ENCODE assay signal across 8 cellular contexts in genomic region chr15:82570721-82571519, GRCh38. TPM values are rescaled to one million over a fixed set of nuclear protein-coding genes. Genes with fewer than 3 reads are reported as not detected.
DNase-seq lines count a peak whose midpoint lies in the region; ATAC-seq and TF ChIP-seq lines count a peak whose summit lies in the region.
"Had no signal": no experiment of that assay in that cellular context is flagged by ENCODE, and none has a peak within 500 bp of the region (broad histone marks: within the 10 kb centered on the region; RNA-seq: fewer than 3 reads in every experiment).

No MANE protein-coding gene starts in this region.

- TF ChIP-seq CTCF in astrocyte of the spinal cord (IDR thresholded peaks at IDR 0.05; ENCODE audit: low read depth, low read length) (no peak), lower lobe of right lung (IDR thresholded peaks at IDR 0.05) (no peak), spleen (IDR thresholded peaks at IDR 0.05 in 8 of 11, conservative IDR thresholded peaks at IDR 0.05 in 3 of 11) (no peak)

- DNase-seq in astrocyte of the spinal cord (ENCODE audit: low read depth, low spot score) (peak; percentile 29), lower lobe of right lung (no peak), spleen (no peak)
- DNase-seq in stimulated activated CD4-positive, alpha-beta T cell treated with anti-CD3 and anti-CD28 coated beads, Interleukin-2, amount 100 ng/mL, for 24 hours: no peak
- no peak for DNase-seq in stimulated activated naive CD8-positive, alpha-beta T cell treated with anti-CD3 and anti-CD28 coated beads, Interleukin-15, amount 100 ng/mL, for 72 hours
- DNase-seq: NCI-H2107 had no signal

- peaks cover 29% of the 10 kb centered on the region for H3K27me3 Mint-ChIP-seq in stimulated activated naive CD8-positive, alpha-beta T cell treated with anti-CD3 and anti-CD28 coated beads, Interleukin-15, amount 100 ng/mL, for 72 hours

- H3K9me3 ChIP-seq in HUES64 (ENCODE audit: insufficient read depth, low read depth, low read length) (no peaks in the 10 kb centered on the region), lower lobe of right lung (no peaks in the 10 kb centered on the region), spleen (no peaks in the 10 kb centered on the region)

- H3K4me3 Mint-ChIP-seq in stimulated activated naive CD8-positive, alpha-beta T cell treated with anti-CD3 and anti-CD28 coated beads, Interleukin-15, amount 100 ng/mL, for 72 hours: no peak overlapping the region

- intact Hi-C loops in lower lobe of right lung (cut with DNase I) (no loop called here), spleen (cut with DNase I; ENCODE audit: low total_unique reads) (no loop called here)

- H3K4me1 ChIP-seq in HUES64 (ENCODE audit: insufficient read depth, low read length): peaks cover 17% of the 10 kb centered on the region
- H3K4me1 ChIP-seq in lower lobe of right lung: peaks cover 6% of the 10 kb centered on the region
- peaks cover 0 to 4% (median 0%) of the 10 kb centered on the region in 6 donors for H3K4me1 ChIP-seq in spleen

- H3K4me3 ChIP-seq in HUES64 (ENCODE audit: low read length) (peak overlapping the region; percentile 47), astrocyte of the spinal cord (ENCODE audit: low read depth, low read length) (no peak overlapping the region), lower lobe of right lung (peak overlapping the region; percentile 47), spleen (no peak overlapping the region)

- H3K27me3 ChIP-seq in HUES64 (ENCODE audit: insufficient read depth, low read length) (peaks cover 3% of the 10 kb centered on the region; the same call in 1 of the 2 replicates), lower lobe of right lung (ENCODE audit: low read depth) (no peaks in the 10 kb centered on the region), spleen (replicated peaks in 1 of 7) (peaks cover 0 to 41% (median 0%) of the 10 kb centered on the region in 7 donors)

- TF ChIP-seq POLR2A in spleen (IDR thresholded peaks at IDR 0.05): no peak

- no peak overlapping the region for H3K27ac Mint-ChIP-seq in stimulated activated naive CD8-positive, alpha-beta T cell treated with anti-CD3 and anti-CD28 coated beads, Interleukin-15, amount 100 ng/mL, for 72 hours

- 48% methylated on average over 7 of the region's 7 CpGs for WGBS in HUES64
- WGBS in spleen, 5 donors: 47 to 66% (median 57%) methylated on average over 7 of the region's 7 CpGs

- H3K27ac ChIP-seq in HUES64 (ENCODE audit: low read depth, low read length) (no peak overlapping the region), lower lobe of right lung (peak overlapping the region; percentile 6), temporal lobe (ENCODE audit: low read depth, low read length) (peak overlapping the region; percentile 50), spleen (peak overlapping the region in 4 of 8 donors; percentile 2 to 47 (median 41))

- no peaks in the 10 kb centered on the region for H3K9me3 Mint-ChIP-seq in stimulated activated naive CD8-positive, alpha-beta T cell treated with anti-CD3 and anti-CD28 coated beads, Interleukin-15, amount 100 ng/mL, for 72 hours

- peak overlapping the region; percentile 34; the same call in 1 of the 2 replicates for H3K9ac ChIP-seq in HUES64 (ENCODE audit: low read depth, low read length)

- in situ Hi-C loops in astrocyte of the spinal cord (cut with HindIII; ENCODE audit: low sequenced_read_pairs): no loop called here

- ATAC-seq in lower lobe of right lung: no peak
- ATAC-seq in stimulated activated naive CD8-positive, alpha-beta T cell treated with anti-CD3 and anti-CD28 coated beads, Interleukin-15, amount 100 ng/mL, for 72 hours: no peak

- H3K4me1 Mint-ChIP-seq in stimulated activated naive CD8-positive, alpha-beta T cell treated with anti-CD3 and anti-CD28 coated beads, Interleukin-15, amount 100 ng/mL, for 72 hours: no peaks in the 10 kb centered on the region

- H3K36me3 ChIP-seq in HUES64 (ENCODE audit: insufficient read depth, low read length) (no peaks in the 10 kb centered on the region), lower lobe of right lung (no peaks in the 10 kb centered on the region), spleen (no peaks in the 10 kb centered on the region)

RNA-seq across cellular contexts. Expression of gene RPS17, which starts 30.7 kb away (rescaled TPM):
- polyA plus RNA-seq in HUES64 (2013, experiment 1 of 2): 2,523 TPM
- 2,699 TPM for polyA plus RNA-seq in HUES64 (2013, experiment 2 of 2)
- total RNA-seq in lower lobe of right lung (1,182 TPM), temporal lobe (1,013 TPM), spleen (1,000 to 10,000 TPM; 1,089 to 1,741 (median 1,381) TPM)
- polyA plus RNA-seq in spleen: 1,000 to 10,000 TPM; 7,074 to 9,274 (median 9,192) TPM

Comparison
In these comparisons a context has a peak if more than half of its experiments do, and no peak if none do; other contexts are left out.
1. H3K4me3 ChIP-seq: peak in HUES64 (single experiment) and lower lobe of right lung (single experiment); none in astrocyte of the spinal cord (single experiment) and spleen (0 of 8).